8 cellular contexts compared by ENCODE assay signal in the genomic region with DNA sequence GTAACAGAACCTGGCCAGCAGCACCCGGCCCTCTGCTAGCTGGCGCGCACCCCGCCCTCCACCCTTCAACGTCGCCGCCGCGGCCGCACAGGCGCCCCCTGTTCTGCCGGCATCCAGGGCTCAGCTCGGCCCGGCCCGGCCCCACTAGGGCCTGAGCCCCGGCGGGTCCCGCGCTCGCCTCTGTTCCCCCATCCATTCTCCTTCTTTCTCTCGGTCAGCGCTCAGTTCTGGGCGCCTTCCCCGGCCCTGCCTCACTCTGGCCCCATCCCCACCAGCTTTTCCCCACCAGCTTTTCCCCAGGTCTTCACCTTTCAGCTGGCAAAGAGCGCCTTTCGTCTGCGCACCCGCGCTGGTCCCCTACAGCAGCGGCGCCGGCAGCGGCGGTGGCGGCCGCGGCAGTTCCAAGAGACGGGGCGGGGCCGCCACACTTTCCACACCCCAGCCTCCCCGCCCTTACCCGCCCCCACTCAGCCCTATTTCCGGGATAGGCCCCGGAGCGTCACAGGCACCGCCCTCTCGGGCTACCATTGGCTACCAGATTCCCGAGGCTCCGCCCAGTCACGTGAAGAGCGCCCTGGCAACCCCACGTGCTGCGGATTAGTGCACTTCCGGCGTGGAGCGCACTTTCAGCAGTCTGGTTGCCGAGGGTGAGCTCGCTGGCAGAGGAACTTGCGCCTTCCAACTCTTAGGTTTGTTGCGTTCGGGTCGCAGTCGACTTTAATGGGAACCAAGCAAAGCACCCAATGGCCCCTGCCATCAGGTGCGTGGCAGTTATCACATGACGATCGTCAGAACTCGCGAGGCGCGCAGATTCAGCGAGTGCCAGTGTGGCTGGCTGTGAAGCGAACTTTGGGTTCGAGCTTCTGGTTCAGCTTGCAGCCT. TPM values are rescaled to one million over a fixed set of nuclear protein-coding genes. Genes with fewer than 3 reads are reported as not detected.
DNase-seq lines count a peak whose midpoint lies in the region; ATAC-seq and TF ChIP-seq lines count a peak whose summit lies in the region.

Gene EIF5A2, minus strand, starts transcription at position 403 of the 882 bp plus-strand sequence. CDS start 831 bp downstream, outside the sequence.

- H3K4me2 ChIP-seq in GM23248 (ENCODE audit: unreplicated experiment): peak within 1 kb of the TSS; percentile 79

- peaks cover 2% of the 10 kb centered on the region for H3K27me3 Mint-ChIP-seq in neural crest cell (ENCODE audit: low read depth)
- no peaks in the 10 kb centered on the region for H3K27me3 Mint-ChIP-seq in stimulated activated naive CD8-positive, alpha-beta T cell treated with anti-CD3 and anti-CD28 coated beads, Interleukin-15, amount 100 ng/mL, for 72 hours

- peak within 1 kb of the TSS; percentile 98 for H3K4me3 Mint-ChIP-seq in neural crest cell
- H3K4me3 Mint-ChIP-seq in stimulated activated naive CD8-positive, alpha-beta T cell treated with anti-CD3 and anti-CD28 coated beads, Interleukin-15, amount 100 ng/mL, for 72 hours: peak within 1 kb of the TSS; percentile 92 to 98

- peak within 1 kb of the TSS; percentile 98 for H3K27ac Mint-ChIP-seq in neural crest cell (ENCODE audit: unreplicated experiment)
- peak within 1 kb of the TSS; percentile 99 for H3K27ac Mint-ChIP-seq in stimulated activated naive CD8-positive, alpha-beta T cell treated with anti-CD3 and anti-CD28 coated beads, Interleukin-15, amount 100 ng/mL, for 72 hours

- POLR2A ChIA-PET in RWPE1 (lab: Yijun Ruan, JAX; ENCODE audit: low non-redundant PET): interaction anchor here (0.6 to 1.8 kb wide), 2 partner anchors 39 to 551 kb away, joined by 3 to 7 read pairs; partner anchors contain the start of gene RPL22L1

- peaks cover 20% of the 10 kb centered on the region for H3K36me3 Mint-ChIP-seq in neural crest cell (ENCODE audit: low read depth)

- 12 to 13% methylated on average over 63 to 72 of the region's 73 CpGs for WGBS in GM23248 (ENCODE audit: low coverage in 1 of 2, low lambda C conversion rate in 2 of 2, missing lambda C conversion rate in 2 of 2), 2 experiments

- H3K27ac ChIP-seq in GM23248 (peak within 1 kb of the TSS; percentile 70), KOPT-K1 (ENCODE audit: low read depth, low read length, poor library complexity, severe bottlenecking) (peak within 1 kb of the TSS; percentile 59), RWPE1 (peak within 1 kb of the TSS; percentile 80)

- TF ChIP-seq CTCF in RWPE1 (conservative IDR thresholded peaks at IDR 0.05; ENCODE audit: low read depth) (no peak), foreskin fibroblast (IDR thresholded peaks at IDR 0.05; ENCODE audit: low read depth, low read length) (no peak), neural crest cell (conservative IDR thresholded peaks at IDR 0.05) (no peak)

- no peaks in the 10 kb centered on the region for H3K9me3 ChIP-seq in GM23248 (ENCODE audit: low read depth)
- peaks cover 11% of the 10 kb centered on the region for H3K9me3 ChIP-seq in KOPT-K1 (ENCODE audit: insufficient read depth, low read length, poor library complexity, severe bottlenecking)

- in situ Hi-C loops in GM23248 (cut with MboI): no loop called here

- no peaks in the 10 kb centered on the region; the same call in 1 of the 2 replicates for H3K27me3 ChIP-seq in GM23248 (replicated peaks; ENCODE audit: insufficient read depth)

- DNase-seq in Daoy (ENCODE audit: low read depth): peak; percentile 92
- DNase-seq in GM23248: peak; percentile 99
- DNase-seq in RWPE1 (ENCODE audit: low spot score): peak; percentile 99
- peak; percentile 94 for DNase-seq in activated T-helper 9 cell treated with anti-CD3 and anti-CD28 coated beads, Interleukin-2, amount 50 U/mL, for 16 hours (ENCODE audit: low read depth)
- DNase-seq in foreskin fibroblast: peak; percentile 95 to 98
- DNase-seq in neural crest cell (ENCODE audit: low read depth, low spot score): peak; percentile 79
- DNase-seq in stimulated activated naive CD8-positive, alpha-beta T cell treated with anti-CD3 and anti-CD28 coated beads, Interleukin-15, amount 100 ng/mL, for 72 hours: peak; percentile 89 to 96

- peak; percentile 95 for ATAC-seq in stimulated activated naive CD8-positive, alpha-beta T cell treated with anti-CD3 and anti-CD28 coated beads, Interleukin-15, amount 100 ng/mL, for 72 hours

- H3K4me1 ChIP-seq in GM23248 (ENCODE audit: insufficient read depth): peaks cover 18% of the 10 kb centered on the region

- H3K9ac ChIP-seq in GM23248: peak within 1 kb of the TSS; percentile 89

- H3K4me1 Mint-ChIP-seq in neural crest cell: peaks cover 15% of the 10 kb centered on the region
- peaks cover 21% of the 10 kb centered on the region for H3K4me1 Mint-ChIP-seq in stimulated activated naive CD8-positive, alpha-beta T cell treated with anti-CD3 and anti-CD28 coated beads, Interleukin-15, amount 100 ng/mL, for 72 hours

- peaks cover 21% of the 10 kb centered on the region for H3F3A ChIP-seq in GM23248 (ENCODE audit: insufficient read depth)

- peak within 1 kb of the TSS; percentile 92 for H2AFZ ChIP-seq in GM23248

- no peaks in the 10 kb centered on the region for H4K20me1 ChIP-seq in GM23248 (ENCODE audit: insufficient read depth)

- H3K79me2 ChIP-seq in GM23248 (ENCODE audit: insufficient read depth): peaks cover 35% of the 10 kb centered on the region

- H3K4me3 ChIP-seq in GM23248 (peak within 1 kb of the TSS; percentile 88), foreskin fibroblast (ENCODE audit: low read depth in 1 of 2, low read length in 2 of 2) (peak within 1 kb of the TSS; percentile 87 to 89)

- CTCF ChIA-PET in RWPE1 (lab: Yijun Ruan, JAX): interaction anchor here (0.6 to 0.7 kb wide), 2 partner anchors 99 to 1408 kb away, joined by 3 read pairs; no protein-coding TSS in a partner anchor

- peaks cover 15% of the 10 kb centered on the region for H3K9me3 Mint-ChIP-seq in neural crest cell
- no peaks in the 10 kb centered on the region for H3K9me3 Mint-ChIP-seq in stimulated activated naive CD8-positive, alpha-beta T cell treated with anti-CD3 and anti-CD28 coated beads, Interleukin-15, amount 100 ng/mL, for 72 hours

- no peaks in the 10 kb centered on the region for H3K36me3 ChIP-seq in GM23248 (ENCODE audit: low read depth)
- H3K36me3 ChIP-seq in KOPT-K1 (ENCODE audit: insufficient read depth, low read length): no peaks in the 10 kb centered on the region

- H3K9me2 ChIP-seq in GM23248 (ENCODE audit: insufficient read depth): no peaks in the 10 kb centered on the region

RNA-seq across cellular contexts. Expression of gene EIF5A2, which starts in this region (rescaled TPM):
- total RNA-seq in Daoy (2014; rRNA removed; shearing (Covaris generic)): 8.2 and 28.8 TPM in 2 replicates
- 10.0 and 20.8 TPM in 2 replicates for total RNA-seq in GM23248 (2014; rRNA removed; shearing (Covaris generic))
- 20.4 and 24.2 TPM in 2 replicates for polyA plus RNA-seq in GM23248 (2016; fragmentation: Nextera tagmentation; extraction: Ambion mirVana)
- total RNA-seq in neural crest cell: 6.0 and 8.8 TPM in 2 replicates

Comparison
In these comparisons a context has a peak if more than half of its experiments do, and no peak if none do; other contexts are left out.
1. Peak in every context shown above with its lines: DNase-seq, ATAC-seq, H3K4me3 ChIP-seq and H3K27ac ChIP-seq.